In the genomic region with DNA sequence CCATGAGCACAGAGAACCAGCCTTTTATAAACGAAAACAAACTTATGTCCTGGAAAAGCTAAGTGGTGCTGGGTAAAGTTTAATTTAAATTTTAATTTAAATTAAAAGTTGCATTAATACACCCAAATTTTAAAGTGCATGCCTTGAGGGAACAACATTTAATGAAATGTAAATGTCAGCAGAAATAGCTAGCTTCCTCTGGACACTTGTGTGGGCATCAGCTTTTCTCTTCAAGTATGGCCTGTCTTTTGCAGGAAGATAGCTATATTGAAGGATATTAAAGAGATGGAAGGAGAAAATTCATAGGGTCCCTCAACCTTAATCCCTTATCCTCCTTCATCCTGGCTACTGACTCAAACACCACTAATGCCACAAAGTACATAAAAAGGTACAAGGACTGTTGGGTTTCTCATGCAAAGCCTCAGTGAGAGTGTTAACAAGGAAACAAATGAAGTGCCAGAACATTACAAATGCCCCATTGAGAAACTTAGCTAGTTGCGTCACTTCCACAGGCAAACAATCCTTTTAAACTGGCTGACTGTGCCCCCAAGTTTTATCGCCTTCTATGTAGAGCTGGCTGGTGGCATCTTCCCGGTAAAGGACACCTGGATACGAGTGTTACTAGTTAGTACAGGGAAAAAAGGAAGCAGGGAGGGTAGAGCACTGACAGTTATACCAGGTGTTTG, we compare ENCODE assay signal across 10 cellular contexts. TPM values are rescaled to one million over a fixed set of nuclear protein-coding genes. Genes with fewer than 3 reads are reported as not detected.
DNase-seq lines count a peak whose midpoint lies in the region; ATAC-seq, FAIRE-seq and TF ChIP-seq lines count a peak whose summit lies in the region.
"Had no signal": no experiment of that assay in that cellular context is flagged by ENCODE, and none has a peak within 500 bp of the region (broad histone marks: within the 10 kb centered on the region; RNA-seq: fewer than 3 reads in every experiment).

No MANE protein-coding gene starts in this region.

- no peak for TF ChIP-seq CTCF in D721Med (IDR thresholded peaks at IDR 0.05; ENCODE audit: insufficient read depth, missing control alignments)

- H3K27me3 Mint-ChIP-seq in activated naive CD4-positive, alpha-beta T cell treated with anti-CD3 and anti-CD28 coated beads, Interleukin-2, amount 50 U/mL, for 24 hours: no peaks in the 10 kb centered on the region

- no peak overlapping the region for H4K8ac ChIP-seq in mesenchymal stem cell (ENCODE audit: low read length)

- H3K9me3 Mint-ChIP-seq in activated naive CD4-positive, alpha-beta T cell treated with anti-CD3 and anti-CD28 coated beads, Interleukin-2, amount 50 U/mL, for 24 hours: no peaks in the 10 kb centered on the region

- no peak overlapping the region for H4K91ac ChIP-seq in mesenchymal stem cell (ENCODE audit: low read length)

- H2BK12ac ChIP-seq in mesenchymal stem cell (ENCODE audit: low read length in 2 of 2): no peak overlapping the region

- H2BK15ac ChIP-seq in mesenchymal stem cell (ENCODE audit: low read depth, poor library complexity, severe bottlenecking): no peak overlapping the region

- no peak overlapping the region for H3K4me3 ChIP-seq in mesenchymal stem cell (ENCODE audit: insufficient read depth in 1 of 2, low read depth in 1 of 2, low read length in 2 of 2)

- H3K4ac ChIP-seq in mesenchymal stem cell (ENCODE audit: low read depth in 1 of 2, low read length in 2 of 2): no peak overlapping the region

- ATAC-seq in HG03354 (IDR thresholded peaks at IDR 0.05; ENCODE audit: poor library complexity, severe bottlenecking, unreplicated experiment): no peak

- H3K27ac ChIP-seq in cingulate gyrus (ENCODE audit: low read depth, low read length) (peak overlapping the region; percentile 92), mesenchymal stem cell (ENCODE audit: low read length, poor library complexity, severe bottlenecking) (no peak overlapping the region)

- H2AK5ac ChIP-seq in mesenchymal stem cell (ENCODE audit: low read length, severe bottlenecking): no peak overlapping the region

- H3K9ac ChIP-seq in mesenchymal stem cell (ENCODE audit: low read length): no peak overlapping the region

- peak overlapping the region; percentile 89 for H3K27ac Mint-ChIP-seq in activated naive CD4-positive, alpha-beta T cell treated with anti-CD3 and anti-CD28 coated beads, Interleukin-2, amount 50 U/mL, for 24 hours

- H3K27me3 ChIP-seq in mesenchymal stem cell (ENCODE audit: control insufficient read depth in 1 of 2, insufficient read depth in 1 of 2, low read length in 2 of 2): no peaks in the 10 kb centered on the region

- no peaks in the 10 kb centered on the region for H3K4me1 ChIP-seq in mesenchymal stem cell (ENCODE audit: control insufficient read depth, insufficient read depth, low read depth, low read length)

- H3K14ac ChIP-seq in mesenchymal stem cell (ENCODE audit: low read length in 2 of 2): no peak overlapping the region

- H3K9me3 ChIP-seq in mesenchymal stem cell (ENCODE audit: control insufficient read depth, low read length): no peaks in the 10 kb centered on the region

- WGBS in mesenchymal stem cell: 96% methylated on average over 4 of the region's 5 CpGs

- no peak overlapping the region for H3K4me3 Mint-ChIP-seq in activated naive CD4-positive, alpha-beta T cell treated with anti-CD3 and anti-CD28 coated beads, Interleukin-2, amount 50 U/mL, for 24 hours

- no peak overlapping the region for H2AFZ ChIP-seq in mesenchymal stem cell (ENCODE audit: low read depth, low read length)

- H3K36me3 ChIP-seq in mesenchymal stem cell (ENCODE audit: control insufficient read depth in 1 of 2, insufficient read depth in 2 of 2, low read depth in 1 of 2, low read length in 2 of 2): peaks cover 11 to 25% of the 10 kb centered on the region in 2 experiments

- H2BK120ac ChIP-seq in mesenchymal stem cell (ENCODE audit: low read depth, low read length): no peak overlapping the region

- H3K18ac ChIP-seq in mesenchymal stem cell (ENCODE audit: low read depth in 1 of 2, low read length in 2 of 2): no peak overlapping the region

- FAIRE-seq in D721Med (lab: Jason Lieb, UNC): no peak

- H2BK5ac ChIP-seq in mesenchymal stem cell (ENCODE audit: low read depth, low read length, poor library complexity, severe bottlenecking): no peak overlapping the region

- H3K4me1 Mint-ChIP-seq in activated naive CD4-positive, alpha-beta T cell treated with anti-CD3 and anti-CD28 coated beads, Interleukin-2, amount 50 U/mL, for 24 hours: peaks cover 83% of the 10 kb centered on the region

- peaks cover 3% of the 10 kb centered on the region for H3K79me1 ChIP-seq in mesenchymal stem cell (replicated peaks; ENCODE audit: low read length, poor library complexity, severe bottlenecking)

- no peak overlapping the region for H3K4me2 ChIP-seq in mesenchymal stem cell (ENCODE audit: low read length, poor library complexity, severe bottlenecking)

- DNase-seq in activated naive CD4-positive, alpha-beta T cell treated with anti-CD3 and anti-CD28 coated beads, Interleukin-2, amount 50 U/mL, for 16 hours: no peak
- DNase-seq in mesenchymal stem cell: peak; percentile 72
- no peak for DNase-seq in NCI-H82 treated with DMSO at 0.1 percent for 48 hours (lab: John Stamatoyannopoulos, UW; ENCODE audit: unreplicated experiment)
- no peak for DNase-seq in D721Med (ENCODE audit: insufficient read length, low spot score)
- DNase-seq in NCI-H1105 (lab: John Stamatoyannopoulos, UW): no peak
- DNase-seq: amniotic stem cell, NCI-H1417 treated with DMSO at 0.1 percent for 48 hours had no signal

- H3K23ac ChIP-seq in mesenchymal stem cell (ENCODE audit: low read length in 2 of 2): no peak overlapping the region

- peaks cover 6% of the 10 kb centered on the region for H3K36me3 Mint-ChIP-seq in activated naive CD4-positive, alpha-beta T cell treated with anti-CD3 and anti-CD28 coated beads, Interleukin-2, amount 50 U/mL, for 24 hours

RNA-seq across cellular contexts. Expression of a gene that starts 14.1 kb away (rescaled TPM):
- polyA plus RNA-seq in mesenchymal stem cell (2013, experiment 1 of 2): 22.4 TPM
- polyA plus RNA-seq in mesenchymal stem cell (2013, experiment 2 of 2): 20.9 TPM

RNA-seq across cellular contexts. Expression of a gene that starts 34.3 kb away (rescaled TPM):
- 1.8 TPM for polyA plus RNA-seq in mesenchymal stem cell (2013, experiment 1 of 2)
- polyA plus RNA-seq in mesenchymal stem cell (2013, experiment 2 of 2): 1.7 TPM

RNA-seq across cellular contexts. Expression of a gene that starts 39.7 kb away (rescaled TPM):
- 70.2 TPM for polyA plus RNA-seq in mesenchymal stem cell (2013, experiment 1 of 2)
- 65.0 TPM for polyA plus RNA-seq in mesenchymal stem cell (2013, experiment 2 of 2)
